In the genomic region with DNA sequence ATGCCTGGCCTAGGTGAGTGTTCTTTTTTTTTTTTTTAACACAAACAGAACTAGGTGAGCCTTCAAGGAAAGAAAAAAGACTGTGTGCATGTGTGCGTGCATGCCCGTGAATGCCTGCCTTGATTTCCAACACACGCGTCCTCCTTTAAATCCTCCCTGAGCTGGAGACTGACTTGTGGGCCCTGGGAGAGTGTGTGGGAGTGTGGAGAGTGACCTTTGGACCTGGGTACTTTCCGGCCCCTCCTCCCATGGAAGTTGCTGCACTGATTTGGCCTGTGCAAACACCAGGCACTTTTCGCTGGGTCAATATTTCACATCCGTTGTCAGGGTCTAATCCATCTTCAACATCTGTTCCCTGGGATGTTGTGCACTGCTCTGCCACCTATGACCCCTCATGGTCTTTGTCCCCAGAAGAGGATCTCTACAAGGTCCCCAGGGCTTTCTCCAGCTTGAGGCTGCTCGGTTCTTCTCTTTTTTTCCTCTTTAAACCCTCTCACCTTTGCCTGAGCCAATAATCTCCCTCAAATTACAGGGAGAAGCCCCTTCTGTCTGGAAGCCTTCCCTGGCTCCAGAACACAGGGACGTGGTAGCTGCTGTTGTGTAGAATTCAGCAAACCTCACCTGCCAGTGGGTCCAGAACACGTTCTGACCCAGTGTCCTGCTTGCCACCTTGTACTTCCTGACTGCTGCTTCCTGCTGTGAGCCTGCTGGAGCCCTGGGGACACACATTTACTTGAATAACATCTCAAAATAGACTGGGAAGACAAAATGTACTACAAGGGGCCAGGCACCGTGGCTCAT, we compare ENCODE assay signal across 11 cellular contexts. TPM values are rescaled to one million over a fixed set of nuclear protein-coding genes. Genes with fewer than 3 reads are reported as not detected.
DNase-seq lines count a peak whose midpoint lies in the region; ATAC-seq and TF ChIP-seq lines count a peak whose summit lies in the region.
"Had no signal": no experiment of that assay in that cellular context is flagged by ENCODE, and none has a peak within 500 bp of the region (broad histone marks: within the 10 kb centered on the region; RNA-seq: fewer than 3 reads in every experiment).

No MANE protein-coding gene starts in this region.

- 63% methylated on average over 11 of the region's 11 CpGs for WGBS in esophagus muscularis mucosa

- H3K4me2 ChIP-seq in BLaER1 (peak overlapping the region; percentile 66), MM.1S (ENCODE audit: low read depth, low read length) (no peak overlapping the region)

- H4K20me1 ChIP-seq in BLaER1 (no peaks in the 10 kb centered on the region), MM.1S (ENCODE audit: insufficient read depth, low read length) (no peaks in the 10 kb centered on the region)

- no peaks in the 10 kb centered on the region for H3K36me3 ChIP-seq in BLaER1
- H3K36me3 ChIP-seq in esophagus muscularis mucosa: no peaks in the 10 kb centered on the region
- H3K36me3 ChIP-seq in mucosa of descending colon (ENCODE audit: low read depth): no peaks in the 10 kb centered on the region
- no peaks in the 10 kb centered on the region for H3K36me3 ChIP-seq in MM.1S (replicated peaks; ENCODE audit: insufficient read depth, low read length)

- H2AFZ ChIP-seq in MM.1S (ENCODE audit: low read length): no peak overlapping the region

- H3K4me1 ChIP-seq in BLaER1 (peaks cover 55% of the 10 kb centered on the region), esophagus muscularis mucosa (peaks cover 19 to 39% (median 28%) of the 10 kb centered on the region in 4 donors), mucosa of descending colon (ENCODE audit: low read depth) (peaks cover 52% of the 10 kb centered on the region), MM.1S (ENCODE audit: low read length) (peaks cover 3% of the 10 kb centered on the region)

- no peaks in the 10 kb centered on the region for H3K27me3 ChIP-seq in BLaER1
- H3K27me3 ChIP-seq in esophagus muscularis mucosa: peaks cover 0 to under 1% (median 0%) of the 10 kb centered on the region in 4 donors
- H3K27me3 ChIP-seq in MM.1S (replicated peaks; ENCODE audit: insufficient read depth, low read length): no peaks in the 10 kb centered on the region

- H3K9me2 ChIP-seq in MM.1S (replicated peaks; ENCODE audit: insufficient read depth, low read length): no peaks in the 10 kb centered on the region

- H3K27ac Mint-ChIP-seq in activated CD8-positive, alpha-beta memory T cell treated with anti-CD3 and anti-CD28 coated beads, Interleukin-2, amount 10 ng/mL, durations not matched to agents 7 days and 5 days: no peak overlapping the region
- H3K27ac Mint-ChIP-seq: HFFc6, memory B cell had no signal

- intact Hi-C loops in esophagus muscularis mucosa (cut with DNase I): no loop called here
- intact Hi-C loops in mucosa of descending colon (cut with DNase I, micrococcal nuclease): loop anchor here (5.0 to 10.0 kb wide), 2 partner anchors 197 to 199 kb away; no protein-coding TSS in a partner anchor

- no peak for TF ChIP-seq POLR2A in esophagus muscularis mucosa (IDR thresholded peaks at IDR 0.05; ENCODE audit: low read depth)

- peak; percentile 87 for ATAC-seq in mucosa of descending colon
- ATAC-seq in GM21367 (IDR thresholded peaks at IDR 0.05; ENCODE audit: unreplicated experiment): no peak
- no peak for ATAC-seq in activated CD8-positive, alpha-beta memory T cell treated with anti-CD3 and anti-CD28 coated beads, Interleukin-2, amount 10 ng/mL, durations not matched to agents 7 days and 5 days

- H3K27me3 Mint-ChIP-seq in activated CD8-positive, alpha-beta memory T cell treated with anti-CD3 and anti-CD28 coated beads, Interleukin-2, amount 10 ng/mL, durations not matched to agents 7 days and 5 days: no peaks in the 10 kb centered on the region
- H3K27me3 Mint-ChIP-seq: memory B cell had no signal

- H3K79me2 ChIP-seq in MM.1S (ENCODE audit: low read length): no peaks in the 10 kb centered on the region

- H3K9ac ChIP-seq in BLaER1 (peak overlapping the region; percentile 43; the same call in 1 of the 2 replicates), MM.1S (ENCODE audit: low read length) (no peak overlapping the region)

- H3F3A ChIP-seq in MM.1S (ENCODE audit: insufficient read depth, low read length): peaks cover 2% of the 10 kb centered on the region; the same call in 1 of the 2 replicates

- peaks cover 10% of the 10 kb centered on the region for H3K4me1 Mint-ChIP-seq in activated CD8-positive, alpha-beta memory T cell treated with anti-CD3 and anti-CD28 coated beads, Interleukin-2, amount 10 ng/mL, durations not matched to agents 7 days and 5 days

- H3K27ac ChIP-seq in BLaER1 (no peak overlapping the region), esophagus muscularis mucosa (replicated peaks in 1 of 4) (peak overlapping the region; percentile 0 to 63 (median 42)), MM.1S (ENCODE audit: low read length) (no peak overlapping the region)

- no peaks in the 10 kb centered on the region for H3K9me3 Mint-ChIP-seq in activated CD8-positive, alpha-beta memory T cell treated with anti-CD3 and anti-CD28 coated beads, Interleukin-2, amount 10 ng/mL, durations not matched to agents 7 days and 5 days (ENCODE audit: low read depth)
- H3K9me3 Mint-ChIP-seq: HFFc6, memory B cell had no signal

- H3K9me3 ChIP-seq in BLaER1 (no peaks in the 10 kb centered on the region), esophagus muscularis mucosa (no peaks in the 10 kb centered on the region), mucosa of descending colon (no peaks in the 10 kb centered on the region), MM.1S (replicated peaks; ENCODE audit: insufficient read depth, low read length) (no peaks in the 10 kb centered on the region)

- H3K4me3 ChIP-seq in BLaER1 (no peak overlapping the region), esophagus muscularis mucosa (no peak overlapping the region), mucosa of descending colon (no peak overlapping the region), MM.1S (ENCODE audit: low read length) (no peak overlapping the region)

- DNase-seq in NCI-H82 (lab: John Stamatoyannopoulos, UW) (peak; percentile 99), esophagus muscularis mucosa (ENCODE audit: extremely low spot score) (no peak), mucosa of descending colon (peak; percentile 76 to 87 (median 84)), MM.1S (no peak), GM03348 (ENCODE audit: low spot score) (no peak)
- no peak for DNase-seq in activated CD8-positive, alpha-beta memory T cell treated with anti-CD3 and anti-CD28 coated beads, Interleukin-2, amount 10 ng/mL, durations not matched to agents 7 days and 5 days
- DNase-seq: HFFc6, NCI-H526 treated with DMSO at 0.1 percent for 48 hours had no signal

- H3K4me3 Mint-ChIP-seq in activated CD8-positive, alpha-beta memory T cell treated with anti-CD3 and anti-CD28 coated beads, Interleukin-2, amount 10 ng/mL, durations not matched to agents 7 days and 5 days: no peak overlapping the region
- H3K4me3 Mint-ChIP-seq: HFFc6, memory B cell had no signal

- CTCF ChIA-PET in activated CD8-positive, alpha-beta memory T cell treated with anti-CD3 and anti-CD28 coated beads, Interleukin-2, amount 10 ng/mL, durations not matched to agents 7 days and 5 days (lab: Charles Lee): interaction anchor here (1.2 to 4.0 kb wide), 4 partner anchors 13 to 67 kb away, joined by 5 to 21 read pairs (median 6); no protein-coding TSS in a partner anchor

- no peak for TF ChIP-seq EP300 in esophagus muscularis mucosa (IDR thresholded peaks at IDR 0.05)

- no peak for TF ChIP-seq CTCF in esophagus muscularis mucosa (IDR thresholded peaks at IDR 0.05)
- TF ChIP-seq CTCF in mucosa of descending colon (IDR thresholded peaks at IDR 0.05): no peak
- no peak for TF ChIP-seq CTCF in MM.1S (IDR thresholded peaks at IDR 0.05; ENCODE audit: low read length)

- H3K36me3 Mint-ChIP-seq in activated CD8-positive, alpha-beta memory T cell treated with anti-CD3 and anti-CD28 coated beads, Interleukin-2, amount 10 ng/mL, durations not matched to agents 7 days and 5 days: no peaks in the 10 kb centered on the region
- H3K36me3 Mint-ChIP-seq: memory B cell had no signal

RNA-seq across cellular contexts. Expression of gene ATP5MC1, which starts 20.8 kb away (rescaled TPM):
- 10 to 100 TPM; 62.5 to 93.9 (median 72.9) TPM for total RNA-seq in esophagus muscularis mucosa
- total RNA-seq in mucosa of descending colon: 100 to 1,000 TPM; 115 to 223 (median 198) TPM
- total RNA-seq in activated CD8-positive, alpha-beta memory T cell treated with anti-CD3 and anti-CD28 coated beads, Interleukin-2, amount 10 ng/mL, durations not matched to agents 7 days and 5 days: 100 to 1,000 TPM in 1 of 2 experiments, 10 to 100 TPM in 1; 78.2 to 103 TPM

RNA-seq across cellular contexts. Expression of gene UBE2Z, which starts 36.5 kb away (rescaled TPM):
- total RNA-seq in esophagus muscularis mucosa (10 to 100 TPM; 46.4 to 76.4 (median 62.9) TPM), mucosa of descending colon (10 to 100 TPM; 67.6 to 70.5 (median 68.1) TPM)
- 10 to 100 TPM; 73.7 to 90.6 TPM for total RNA-seq in activated CD8-positive, alpha-beta memory T cell treated with anti-CD3 and anti-CD28 coated beads, Interleukin-2, amount 10 ng/mL, durations not matched to agents 7 days and 5 days

RNA-seq across cellular contexts. Expression of gene CALCOCO2, which starts 40.9 kb away (rescaled TPM):
- total RNA-seq in esophagus muscularis mucosa (100 to 1,000 TPM; 157 to 210 (median 183) TPM), mucosa of descending colon (100 to 1,000 TPM; 181 to 296 (median 224) TPM)
- 100 to 1,000 TPM; 165 to 170 TPM for total RNA-seq in activated CD8-positive, alpha-beta memory T cell treated with anti-CD3 and anti-CD28 coated beads, Interleukin-2, amount 10 ng/mL, durations not matched to agents 7 days and 5 days

RNA-seq across cellular contexts. Expression of gene TTLL6, which starts 54.7 kb away (rescaled TPM):
- total RNA-seq in esophagus muscularis mucosa: 1 to 10 TPM in 1 of 4 donors, under 1 TPM in 2, not detected in 1; under 0.01 to 1.1 (median 0.29) TPM
- total RNA-seq in mucosa of descending colon: 10 to 100 TPM; 10.7 to 25.1 (median 12.2) TPM
- not detected for total RNA-seq in activated CD8-positive, alpha-beta memory T cell treated with anti-CD3 and anti-CD28 coated beads, Interleukin-2, amount 10 ng/mL, durations not matched to agents 7 days and 5 days
- total RNA-seq: HFFc6 had no signal

Comparison
In these comparisons a context has a peak if more than half of its experiments do, and no peak if none do; other contexts are left out.
1. H3K27ac ChIP-seq: peak in esophagus muscularis mucosa (4 of 4); none in BLaER1 (single experiment) and MM.1S (single experiment).
2. DNase-seq: peak in NCI-H82 (single experiment) and mucosa of descending colon (3 of 3); none in esophagus muscularis mucosa (single experiment), MM.1S (single experiment), GM03348 (single experiment) and activated CD8-positive, alpha-beta memory T cell treated with anti-CD3 and anti-CD28 coated beads, Interleukin-2, amount 10 ng/mL, durations not matched to agents 7 days and 5 days (single experiment).